In genomic region chr17:81346908-81347349, GRCh38 we compare ENCODE assay signal across 8 cellular contexts. TPM values are rescaled to one million over a fixed set of nuclear protein-coding genes. Genes with fewer than 3 reads are reported as not detected.
DNase-seq lines count a peak whose midpoint lies in the region; ATAC-seq, FAIRE-seq and TF ChIP-seq lines count a peak whose summit lies in the region.

No MANE protein-coding gene starts in this region.

- peaks cover under 1% of the 10 kb centered on the region for H3K79me2 ChIP-seq in parathyroid adenoma

- H3K4me3 ChIP-seq in BE2C (ENCODE audit: low read depth, low read length) (peak overlapping the region; percentile 74), foreskin fibroblast (ENCODE audit: low read depth in 1 of 2, low read length in 2 of 2) (peak overlapping the region; percentile 62 to 67), parathyroid adenoma (ENCODE audit: low read depth, low read length) (peak overlapping the region; percentile 80)

- no peaks in the 10 kb centered on the region for H3K9me3 ChIP-seq in BE2C
- no peaks in the 10 kb centered on the region for H3K9me3 ChIP-seq in parathyroid adenoma (ENCODE audit: control insufficient read depth, low read length)

- H2AFZ ChIP-seq in parathyroid adenoma, result peak overlapping the region; percentile 86

- H3K4me2 ChIP-seq in parathyroid adenoma (ENCODE audit: low read length), result peak overlapping the region; percentile 97

- DNase-seq in BE2C, result no peak
- no peak for DNase-seq in RWPE1 (ENCODE audit: low spot score)
- no peak for DNase-seq in foreskin fibroblast
- no peak for DNase-seq in H54 (ENCODE audit: insufficient read length, low spot score)
- no peak for DNase-seq in dermis blood vessel endothelial cell
- no peak for DNase-seq in NCI-H345 treated with DMSO at 0.1 percent for 48 hours (lab: John Stamatoyannopoulos, UW; ENCODE audit: unreplicated experiment)

- no peak for ATAC-seq in GM18498 (IDR thresholded peaks at IDR 0.05; ENCODE audit: unreplicated experiment)

- CTCF ChIA-PET in RWPE1 (lab: Yijun Ruan, JAX), result no interaction called here

- peaks cover 14% of the 10 kb centered on the region for H3K4me1 ChIP-seq in BE2C
- H3K4me1 ChIP-seq in parathyroid adenoma, result peaks cover 5% of the 10 kb centered on the region

- H3K9ac ChIP-seq in parathyroid adenoma, result peak overlapping the region; percentile 29

- H3K27ac ChIP-seq in RWPE1, result peak overlapping the region; percentile 99
- H3K27ac ChIP-seq in parathyroid adenoma, result no peak overlapping the region

- H3K27me3 ChIP-seq in BE2C, result peaks cover 19% of the 10 kb centered on the region
- H3K27me3 ChIP-seq in parathyroid adenoma (ENCODE audit: control insufficient read depth, insufficient read depth, low read length), result no peaks in the 10 kb centered on the region

- FAIRE-seq in H54 (lab: Jason Lieb, UNC), result no peak

- H3K36me3 ChIP-seq in BE2C, result peaks cover 12% of the 10 kb centered on the region
- no peaks in the 10 kb centered on the region for H3K36me3 ChIP-seq in parathyroid adenoma (ENCODE audit: control insufficient read depth, insufficient read depth, low read length)

- no peak for TF ChIP-seq CTCF in BE2C (IDR thresholded peaks at IDR 0.05; ENCODE audit: low read depth, low read length)
- no peak for TF ChIP-seq CTCF in RWPE1 (conservative IDR thresholded peaks at IDR 0.05; ENCODE audit: low read depth)
- no peak for TF ChIP-seq CTCF in foreskin fibroblast (IDR thresholded peaks at IDR 0.05; ENCODE audit: low read depth, low read length)
- no peak for TF ChIP-seq CTCF in parathyroid adenoma (IDR thresholded peaks at IDR 0.05)

- TF ChIP-seq POLR2A in H54 (IDR thresholded peaks at IDR 0.05; ENCODE audit: low read depth, low read length), result no peak

- POLR2A ChIA-PET in RWPE1 (lab: Yijun Ruan, JAX; ENCODE audit: low non-redundant PET), result interaction anchor here (0.6 kb wide), 1 partner anchor 13 kb away, joined by 4 read pairs; no protein-coding TSS in a partner anchor

RNA-seq across cellular contexts. Expression of gene BAHCC1, which starts 48.3 kb away (rescaled TPM):
- 23.2 TPM for polyA plus RNA-seq in BE2C (2012; ENCODE audit: insufficient read depth, insufficient read length, low read depth)
- 4.8 and 19.3 TPM in 2 replicates for total RNA-seq in dermis blood vessel endothelial cell

RNA-seq across cellular contexts. Expression of gene SLC38A10, which starts 51.8 kb away (rescaled TPM):
- 41.2 TPM for polyA plus RNA-seq in BE2C (2012; ENCODE audit: insufficient read depth, insufficient read length, low read depth)
- 101 and 106 TPM in 2 replicates for total RNA-seq in dermis blood vessel endothelial cell
